In genomic region chr1:215109171-215109570, GRCh38 we compare ENCODE assay signal across 22 cellular contexts.
A peak's percentile ranks its signal among the peaks of the same experiment; 100 is the strongest.
DNase-seq lines count a peak whose midpoint lies in the region.
"Had no signal": no experiment of that assay in that cellular context is flagged by ENCODE, and none has a peak within 500 bp of the region (broad histone marks: within the 10 kb centered on the region; RNA-seq: fewer than 3 reads in every experiment).

No MANE protein-coding gene starts in this region.

- DNase-seq in putamen (ENCODE audit: low spot score) = peak; percentile 46
- no peak for DNase-seq in AG08395 (ENCODE audit: low spot score)
- DNase-seq: 8988T; ACHN; AML-193; BE2C; C1 segment of cervical spinal cord; Caco-2; Calu3; CD4-positive, alpha-beta memory T cell; CD4-positive, alpha-beta T cell; CD4-positive, CD25-positive, alpha-beta regulatory T cell; CD8-positive, alpha-beta memory T cell; CD8-positive, alpha-beta T cell; COR-L47; DMS 273 treated with DMSO at 0.1 percent for 48 hours; DMS153; DMS53; DMS79; DMS79 treated with DMSO at 0.1 percent for 48 hours; DND-41; EL had no signal
